Comparison of ENCODE assay signal across 14 cellular contexts in genomic region chr3:112004187-112004586, GRCh38. TPM values are rescaled to one million over a fixed set of nuclear protein-coding genes. Genes with fewer than 3 reads are reported as not detected.
DNase-seq lines count a peak whose midpoint lies in the region; ATAC-seq and TF ChIP-seq lines count a peak whose summit lies in the region.
"Had no signal": no experiment of that assay in that cellular context is flagged by ENCODE, and none has a peak within 500 bp of the region (broad histone marks: within the 10 kb centered on the region; RNA-seq: fewer than 3 reads in every experiment).

No MANE protein-coding gene starts in this region.

- peaks cover 18% of the 10 kb centered on the region for H3K36me3 ChIP-seq in neural cell (ENCODE audit: insufficient read depth, low read length)

- no peaks in the 10 kb centered on the region for H3K36me3 Mint-ChIP-seq in activated T-cell treated with anti-CD3 and anti-CD28 coated beads, Interleukin-2, amount 50 U/mL, for 4 hours (ENCODE audit: insufficient read depth)
- H3K36me3 Mint-ChIP-seq in activated T-helper 1 cell treated with anti-CD3 and anti-CD28 coated beads, Interleukin-12 subunit alpha, Interleukin-12 subunit beta, Interleukin-2, Interleukin-4 antibody, amounts not matched to agents 30 ng/mL and 10 ng/mL and 1 ng/mL, durations not matched to agents 14 hours and 24 hours and 36 hours (ENCODE audit: low read depth): peaks cover 3% of the 10 kb centered on the region
- peaks cover 42% of the 10 kb centered on the region for H3K36me3 Mint-ChIP-seq in brain
- H3K36me3 Mint-ChIP-seq in naive thymus-derived CD8-positive, alpha-beta T cell: no peaks in the 10 kb centered on the region

- no peaks in the 10 kb centered on the region for H4K20me1 ChIP-seq in neural cell (ENCODE audit: insufficient read depth)

- H3K27ac Mint-ChIP-seq in activated T-helper 1 cell treated with anti-CD3 and anti-CD28 coated beads, Interleukin-12 subunit alpha, Interleukin-12 subunit beta, Interleukin-2, Interleukin-4 antibody, amounts not matched to agents 30 ng/mL and 10 ng/mL and 1 ng/mL, durations not matched to agents 14 hours and 24 hours and 36 hours: peak overlapping the region; percentile 69
- peak overlapping the region in 3 of 5 experiments; percentile 2 to 99 (median 77) for H3K27ac Mint-ChIP-seq in brain
- H3K27ac Mint-ChIP-seq in naive thymus-derived CD8-positive, alpha-beta T cell: peak overlapping the region in 1 of 10 donors; percentile 42

- intact Hi-C loops in activated T-helper 1 cell treated with anti-CD3 and anti-CD28 coated beads, Interleukin-12 subunit alpha, Interleukin-12 subunit beta, Interleukin-2, Interleukin-4 antibody, amounts not matched to agents 30 ng/mL and 10 ng/mL and 1 ng/mL, durations not matched to agents 14 hours and 24 hours and 36 hours (cut with micrococcal nuclease): no loop called here

- TF ChIP-seq RAD21 in neural cell (conservative IDR thresholded peaks at IDR 0.05): no peak

- no peak overlapping the region for H3K9ac ChIP-seq in neural cell (ENCODE audit: low read length)

- POLR2A ChIA-PET in naive thymus-derived CD8-positive, alpha-beta T cell (lab: Charles Lee): interaction anchor here (0.7 kb wide), 1 partner anchor 25 kb away, joined by 4 read pairs; the partner anchor contains the start of gene ABHD10

- TF ChIP-seq CTCF in brain (conservative IDR thresholded peaks at IDR 0.05) (no peak), neural cell (IDR thresholded peaks at IDR 0.05; ENCODE audit: poor library complexity, severe bottlenecking) (no peak)

- no peak overlapping the region for H2AFZ ChIP-seq in neural cell (ENCODE audit: low read depth, low read length)

- H3K27me3 Mint-ChIP-seq in activated T-cell treated with anti-CD3 and anti-CD28 coated beads, Interleukin-2, amount 50 U/mL, for 4 hours (ENCODE audit: low read depth): no peaks in the 10 kb centered on the region
- no peaks in the 10 kb centered on the region for H3K27me3 Mint-ChIP-seq in activated T-helper 1 cell treated with anti-CD3 and anti-CD28 coated beads, Interleukin-12 subunit alpha, Interleukin-12 subunit beta, Interleukin-2, Interleukin-4 antibody, amounts not matched to agents 30 ng/mL and 10 ng/mL and 1 ng/mL, durations not matched to agents 14 hours and 24 hours and 36 hours (ENCODE audit: insufficient read depth)
- H3K27me3 Mint-ChIP-seq in brain: peaks cover 11% of the 10 kb centered on the region
- H3K27me3 Mint-ChIP-seq in naive thymus-derived CD8-positive, alpha-beta T cell: peaks cover 0 to under 1% (median 0%) of the 10 kb centered on the region in 5 donors

- H3F3A ChIP-seq in neural cell (ENCODE audit: insufficient read depth, low read length, poor library complexity, severe bottlenecking): no peaks in the 10 kb centered on the region

- peaks cover 50% of the 10 kb centered on the region for H3K4me1 Mint-ChIP-seq in activated T-cell treated with anti-CD3 and anti-CD28 coated beads, Interleukin-2, amount 50 U/mL, for 4 hours (ENCODE audit: low read depth)
- H3K4me1 Mint-ChIP-seq in activated T-helper 1 cell treated with anti-CD3 and anti-CD28 coated beads, Interleukin-12 subunit alpha, Interleukin-12 subunit beta, Interleukin-2, Interleukin-4 antibody, amounts not matched to agents 30 ng/mL and 10 ng/mL and 1 ng/mL, durations not matched to agents 14 hours and 24 hours and 36 hours (ENCODE audit: low read depth): peaks cover 57% of the 10 kb centered on the region
- H3K4me1 Mint-ChIP-seq in brain: peaks cover 85% of the 10 kb centered on the region
- peaks cover 22 to 33% (median 31%) of the 10 kb centered on the region in 4 donors for H3K4me1 Mint-ChIP-seq in naive thymus-derived CD8-positive, alpha-beta T cell

- DNase-seq in activated T-cell treated with anti-CD3 and anti-CD28 coated beads, Interleukin-2, amount 50 U/mL, for 4 hours: no peak
- no peak for DNase-seq in activated T-cell treated with anti-CD3 and anti-CD28 coated beads for 4 hours
- no peak for DNase-seq in activated T-helper 1 cell treated with anti-CD3 and anti-CD28 coated beads, Interleukin-12 subunit alpha, Interleukin-12 subunit beta, Interleukin-2, Interleukin-4 antibody, amounts not matched to agents 30 ng/mL and 10 ng/mL and 1 ng/mL, durations not matched to agents 14 hours and 24 hours and 36 hours (ENCODE audit: low spot score)
- DNase-seq in naive thymus-derived CD8-positive, alpha-beta T cell: no peak
- DNase-seq: AML-193, IMR-90, Kasumi-1, NCI-H1930, NCI-H2171 treated with DMSO at 0.1 percent for 48 hours had no signal

- TF ChIP-seq EP300 in neural cell (conservative IDR thresholded peaks at IDR 0.05; ENCODE audit: poor library complexity, severe bottlenecking): no peak

- H3K9me3 ChIP-seq in neural cell (ENCODE audit: low read length): no peaks in the 10 kb centered on the region
- H3K9me3 ChIP-seq: Caco-2 had no signal

- H3K9me2 ChIP-seq in neural cell (ENCODE audit: insufficient read depth, low read length): no peaks in the 10 kb centered on the region

- H3K27ac ChIP-seq in neural cell (ENCODE audit: low read length): no peak overlapping the region

- peak overlapping the region; percentile 88 for H3K4me3 ChIP-seq in neural cell (ENCODE audit: low read length)

- no peak overlapping the region for H3K4me2 ChIP-seq in neural cell (ENCODE audit: low read length)

- no peaks in the 10 kb centered on the region for H3K9me3 Mint-ChIP-seq in activated T-cell treated with anti-CD3 and anti-CD28 coated beads, Interleukin-2, amount 50 U/mL, for 4 hours
- H3K9me3 Mint-ChIP-seq in activated T-helper 1 cell treated with anti-CD3 and anti-CD28 coated beads, Interleukin-12 subunit alpha, Interleukin-12 subunit beta, Interleukin-2, Interleukin-4 antibody, amounts not matched to agents 30 ng/mL and 10 ng/mL and 1 ng/mL, durations not matched to agents 14 hours and 24 hours and 36 hours: no peaks in the 10 kb centered on the region
- no peaks in the 10 kb centered on the region for H3K9me3 Mint-ChIP-seq in brain
- H3K9me3 Mint-ChIP-seq in naive thymus-derived CD8-positive, alpha-beta T cell: no peaks in the 10 kb centered on the region

- H3K79me2 ChIP-seq in neural cell (replicated peaks; ENCODE audit: insufficient read depth, low read length): peaks cover 76% of the 10 kb centered on the region

- H3K27me3 ChIP-seq in neural cell (ENCODE audit: insufficient read depth, low read depth, low read length): no peaks in the 10 kb centered on the region

- peak overlapping the region; percentile 2 for H3K4me3 Mint-ChIP-seq in activated T-cell treated with anti-CD3 and anti-CD28 coated beads, Interleukin-2, amount 50 U/mL, for 4 hours
- no peak overlapping the region for H3K4me3 Mint-ChIP-seq in activated T-helper 1 cell treated with anti-CD3 and anti-CD28 coated beads, Interleukin-12 subunit alpha, Interleukin-12 subunit beta, Interleukin-2, Interleukin-4 antibody, amounts not matched to agents 30 ng/mL and 10 ng/mL and 1 ng/mL, durations not matched to agents 14 hours and 24 hours and 36 hours
- peak overlapping the region; percentile 3 to 95 (median 43) for H3K4me3 Mint-ChIP-seq in brain
- no peak overlapping the region for H3K4me3 Mint-ChIP-seq in naive thymus-derived CD8-positive, alpha-beta T cell

- no peak for ATAC-seq in activated T-cell treated with anti-CD3 and anti-CD28 coated beads, Interleukin-2, amount 50 U/mL, for 4 hours
- no peak for ATAC-seq in HG03565 (IDR thresholded peaks at IDR 0.05; ENCODE audit: unreplicated experiment)
- no peak for ATAC-seq in naive thymus-derived CD8-positive, alpha-beta T cell

TF ChIP-seq in neural cell, 6 proteins besides CTCF, POLR2A, EP300 and RAD21 (continues in another document):
- TF ChIP-seq POLR2AphosphoS5 (IDR thresholded peaks at IDR 0.05): no peak
- TF ChIP-seq EZH2 (IDR thresholded peaks at IDR 0.05; ENCODE audit: borderline replicate concordance, insufficient read depth, low read length, poor library complexity, severe bottlenecking): no peak
- no peak for TF ChIP-seq TAF1 (IDR thresholded peaks at IDR 0.05; ENCODE audit: low read depth)
- no peak for TF ChIP-seq MXI1 (conservative IDR thresholded peaks at IDR 0.05; ENCODE audit: poor library complexity, severe bottlenecking)

RNA-seq across cellular contexts. Expression of gene TAGLN3, which starts 5.5 kb away (rescaled TPM):
- total RNA-seq in activated T-cell treated with anti-CD3 and anti-CD28 coated beads, Interleukin-2, amount 50 U/mL, for 4 hours: 1 to 10 TPM; 1.8 to 3.4 (median 2.2) TPM
- total RNA-seq in activated T-helper 1 cell treated with anti-CD3 and anti-CD28 coated beads, Interleukin-12 subunit alpha, Interleukin-12 subunit beta, Interleukin-2, Interleukin-4 antibody, amounts not matched to agents 30 ng/mL and 10 ng/mL and 1 ng/mL, durations not matched to agents 14 hours and 24 hours and 36 hours: 0.78 and 1.1 TPM in 2 replicates
- polyA plus RNA-seq in brain (ENCODE audit: insufficient read depth, low read depth, low replicate concordance): 1,344 TPM
- polyA plus RNA-seq in neural cell: 519 and 568 TPM in 2 replicates
- polyA minus RNA-seq in neural cell: 247 and 249 TPM in 2 replicates
- not detected for total RNA-seq in naive thymus-derived CD8-positive, alpha-beta T cell
- not detected for polyA plus RNA-seq in naive thymus-derived CD8-positive, alpha-beta T cell
- total RNA-seq: Caco-2, NCI-H460 had no signal

RNA-seq across cellular contexts. Expression of gene ABHD10, which starts 25.4 kb away (rescaled TPM):
- total RNA-seq in activated T-cell treated with anti-CD3 and anti-CD28 coated beads, Interleukin-2, amount 50 U/mL, for 4 hours: 10 to 100 TPM; 33.4 to 41.9 (median 41.7) TPM
- total RNA-seq in activated T-helper 1 cell treated with anti-CD3 and anti-CD28 coated beads, Interleukin-12 subunit alpha, Interleukin-12 subunit beta, Interleukin-2, Interleukin-4 antibody, amounts not matched to agents 30 ng/mL and 10 ng/mL and 1 ng/mL, durations not matched to agents 14 hours and 24 hours and 36 hours: 37.7 and 42.9 TPM in 2 replicates
- polyA plus RNA-seq in brain (ENCODE audit: insufficient read depth, low read depth, low replicate concordance) (37.4 TPM), neural cell (82.4 and 84.7 TPM in 2 replicates)
- polyA minus RNA-seq in neural cell: 102 and 106 TPM in 2 replicates
- total RNA-seq in naive thymus-derived CD8-positive, alpha-beta T cell: 10 to 100 TPM; 33.0 to 40.0 TPM
- polyA plus RNA-seq in naive thymus-derived CD8-positive, alpha-beta T cell: 10 to 100 TPM; 31.3 to 40.9 (median 39.2) TPM

RNA-seq across cellular contexts. Expression of gene TMPRSS7, which starts 30.3 kb away (rescaled TPM):
- not detected for total RNA-seq in activated T-cell treated with anti-CD3 and anti-CD28 coated beads, Interleukin-2, amount 50 U/mL, for 4 hours
- total RNA-seq in activated T-helper 1 cell treated with anti-CD3 and anti-CD28 coated beads, Interleukin-12 subunit alpha, Interleukin-12 subunit beta, Interleukin-2, Interleukin-4 antibody, amounts not matched to agents 30 ng/mL and 10 ng/mL and 1 ng/mL, durations not matched to agents 14 hours and 24 hours and 36 hours: not detected in 2 replicates
- not detected for polyA plus RNA-seq in brain (ENCODE audit: insufficient read depth, low read depth, low replicate concordance)
- polyA plus RNA-seq in neural cell: 0.34 and 0.52 TPM in 2 replicates
- polyA minus RNA-seq in neural cell: 0.46 and 0.73 TPM in 2 replicates
- total RNA-seq in naive thymus-derived CD8-positive, alpha-beta T cell: not detected
- under 1 TPM in 2 of 3 donors, not detected in 1; 0.08 to 0.12 TPM for polyA plus RNA-seq in naive thymus-derived CD8-positive, alpha-beta T cell
- total RNA-seq: IMR-90 had no signal

Comparison
In these comparisons a context has a peak if more than half of its experiments do, and no peak if none do; other contexts are left out.
1. H3K4me3 Mint-ChIP-seq: peak in activated T-cell treated with anti-CD3 and anti-CD28 coated beads, Interleukin-2, amount 50 U/mL, for 4 hours (single experiment) and brain (5 of 5); none in activated T-helper 1 cell treated with anti-CD3 and anti-CD28 coated beads, Interleukin-12 subunit alpha, Interleukin-12 subunit beta, Interleukin-2, Interleukin-4 antibody, amounts not matched to agents 30 ng/mL and 10 ng/mL and 1 ng/mL, durations not matched to agents 14 hours and 24 hours and 36 hours (single experiment) and naive thymus-derived CD8-positive, alpha-beta T cell (0 of 10).